In the genomic region with DNA sequence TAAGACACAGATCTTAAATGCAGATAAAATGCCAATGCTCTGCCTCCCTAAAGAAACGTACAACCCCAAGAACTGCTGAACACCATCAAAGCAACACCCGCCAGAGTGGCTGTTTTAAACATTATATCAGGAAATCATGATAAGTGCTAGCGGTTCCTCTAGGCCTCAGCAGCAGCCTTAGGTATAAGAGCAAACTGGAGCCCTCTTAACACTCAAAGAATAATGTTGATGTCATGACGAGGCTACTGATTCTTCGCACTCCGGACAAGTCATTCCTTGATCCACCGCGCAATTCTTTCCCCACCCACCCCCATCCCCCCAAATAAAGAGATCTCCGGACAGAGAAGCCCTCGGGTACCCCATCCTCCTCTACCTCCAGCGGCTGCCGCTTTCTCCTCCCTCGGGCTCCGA, we compare ENCODE assay signal across 8 cellular contexts. TPM values are rescaled to one million over a fixed set of nuclear protein-coding genes. Genes with fewer than 3 reads are reported as not detected.
DNase-seq lines count a peak whose midpoint lies in the region; ATAC-seq, FAIRE-seq and TF ChIP-seq lines count a peak whose summit lies in the region.

No MANE protein-coding gene starts in this region.

- ATAC-seq in mucosa of descending colon: no peak

- peak overlapping the region; percentile 88 to 95 (median 94) for H3K27ac ChIP-seq in Peyer's patch
- H3K27ac ChIP-seq in colonic mucosa: peak overlapping the region; percentile 80

- no peaks in the 10 kb centered on the region for H3K27me3 Mint-ChIP-seq in activated T-cell treated with anti-CD3 and anti-CD28 coated beads, Interleukin-2, amount 50 U/mL, for 24 hours

- peak overlapping the region; percentile 97 for H3K4me3 Mint-ChIP-seq in activated T-cell treated with anti-CD3 and anti-CD28 coated beads, Interleukin-2, amount 50 U/mL, for 24 hours

- H3K9me3 Mint-ChIP-seq in activated T-cell treated with anti-CD3 and anti-CD28 coated beads, Interleukin-2, amount 50 U/mL, for 24 hours: no peaks in the 10 kb centered on the region

- no peaks in the 10 kb centered on the region for H3K36me3 ChIP-seq in Peyer's patch
- no peaks in the 10 kb centered on the region for H3K36me3 ChIP-seq in colonic mucosa
- H3K36me3 ChIP-seq in mucosa of descending colon (ENCODE audit: low read depth): no peaks in the 10 kb centered on the region

- no peaks in the 10 kb centered on the region for H3K27me3 ChIP-seq in Peyer's patch
- no peaks in the 10 kb centered on the region for H3K27me3 ChIP-seq in colonic mucosa

- peaks cover 57% of the 10 kb centered on the region for H3K4me1 Mint-ChIP-seq in activated T-cell treated with anti-CD3 and anti-CD28 coated beads, Interleukin-2, amount 50 U/mL, for 24 hours (ENCODE audit: low read depth)

- H3K27ac Mint-ChIP-seq in activated T-cell treated with anti-CD3 and anti-CD28 coated beads, Interleukin-2, amount 50 U/mL, for 24 hours: peak overlapping the region; percentile 98

- FAIRE-seq in D721Med (lab: Jason Lieb, UNC): no peak

- peaks cover 0 to 30% (median 4%) of the 10 kb centered on the region in 4 donors for H3K4me1 ChIP-seq in Peyer's patch
- H3K4me1 ChIP-seq in colonic mucosa: peaks cover 7% of the 10 kb centered on the region
- peaks cover 27% of the 10 kb centered on the region for H3K4me1 ChIP-seq in mucosa of descending colon (ENCODE audit: low read depth)

- H3K36me3 Mint-ChIP-seq in activated T-cell treated with anti-CD3 and anti-CD28 coated beads, Interleukin-2, amount 50 U/mL, for 24 hours (ENCODE audit: low read depth): peaks cover 23% of the 10 kb centered on the region

- no peak for TF ChIP-seq POLR2A in Peyer's patch (IDR thresholded peaks at IDR 0.05)

- H3K4me3 ChIP-seq in Peyer's patch: peak overlapping the region; percentile 75 to 96 (median 86)
- H3K4me3 ChIP-seq in colonic mucosa: peak overlapping the region; percentile 72
- H3K4me3 ChIP-seq in mucosa of descending colon: peak overlapping the region; percentile 63

- H3K9me3 ChIP-seq in Peyer's patch (no peaks in the 10 kb centered on the region), colonic mucosa (no peaks in the 10 kb centered on the region), mucosa of descending colon (no peaks in the 10 kb centered on the region)

- peak overlapping the region; percentile 75 to 81 for H3K9ac ChIP-seq in colonic mucosa (ENCODE audit: low read depth in 2 of 2, low read length in 2 of 2)

- no peak for DNase-seq in activated T-cell treated with anti-CD3 and anti-CD28 coated beads, Interleukin-2, amount 50 U/mL, for 24 hours
- DNase-seq in activated T-cell treated with anti-CD3 and anti-CD28 coated beads for 4 hours (no peak), Peyer's patch (no peak), colonic mucosa (no peak), mucosa of descending colon (peak in 1 of 3 donors; percentile 34), NCI-H774 (lab: John Stamatoyannopoulos, UW) (no peak), D721Med (ENCODE audit: insufficient read length, low spot score) (no peak)
- DNase-seq in activated CD4-positive, alpha-beta T cell treated with anti-CD3 and anti-CD28 coated beads for 48 hours: no peak

- TF ChIP-seq CTCF in Peyer's patch (IDR thresholded peaks at IDR 0.05): no peak
- TF ChIP-seq CTCF in colonic mucosa (IDR thresholded peaks at IDR 0.05): no peak
- TF ChIP-seq CTCF in mucosa of descending colon (IDR thresholded peaks at IDR 0.05): no peak
- TF ChIP-seq CTCF in D721Med (IDR thresholded peaks at IDR 0.05; ENCODE audit: insufficient read depth, missing control alignments): no peak

- intact Hi-C loops in colonic mucosa (cut with DNase I): loop anchor here (5.0 kb wide), 2 partner anchors 118 to 638 kb away; partner anchors contain the start of genes HNRNPD and SEC31A
- intact Hi-C loops in mucosa of descending colon (cut with DNase I, micrococcal nuclease): loop anchor here in 1 of 2 donors (5.0 kb wide), 1 partner anchor 108 kb away; the partner anchor contains the start of gene THAP9

RNA-seq across cellular contexts. Expression of gene LIN54, which starts 0.5 kb away (rescaled TPM):
- 10 to 100 TPM in 1 of 4 donors, 1 to 10 TPM in 3; 8.7 to 13.0 (median 9.4) TPM for total RNA-seq in Peyer's patch
- 10 to 100 TPM; 14.6 to 17.9 TPM for total RNA-seq in colonic mucosa
- total RNA-seq in mucosa of descending colon: 10 to 100 TPM; 15.6 to 16.7 (median 15.8) TPM

RNA-seq across cellular contexts. Expression of gene COPS4, which starts 24.9 kb away (rescaled TPM):
- 100 to 1,000 TPM in 1 of 4 donors, 10 to 100 TPM in 3; 34.3 to 116 (median 43.5) TPM for total RNA-seq in Peyer's patch
- total RNA-seq in colonic mucosa: 10 to 100 TPM; 25.2 to 28.8 TPM
- 10 to 100 TPM; 16.7 to 26.1 (median 26.0) TPM for total RNA-seq in mucosa of descending colon
